In the genomic region with DNA sequence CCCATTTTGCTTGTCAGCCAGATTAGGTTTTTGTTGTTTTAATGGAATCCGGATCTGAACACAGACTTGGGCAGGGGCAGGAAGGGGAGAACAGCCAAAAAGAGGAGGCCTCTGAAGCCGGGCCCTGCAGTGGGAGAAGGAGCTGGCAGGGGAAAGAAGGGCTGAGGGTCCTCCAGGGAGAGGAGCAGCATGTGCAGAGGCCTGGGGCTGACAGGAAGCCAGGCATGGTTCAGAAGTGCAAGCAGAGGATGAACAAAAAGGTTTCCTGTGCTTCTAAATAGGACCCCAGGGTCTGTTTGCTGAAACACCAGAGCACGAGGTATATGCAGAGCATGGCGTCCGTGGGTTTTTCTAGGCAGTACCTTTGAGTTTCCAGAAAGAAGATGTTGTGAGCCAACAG, we compare ENCODE assay signal across 16 cellular contexts. TPM values are rescaled to one million over a fixed set of nuclear protein-coding genes. Genes with fewer than 3 reads are reported as not detected.
DNase-seq lines count a peak whose midpoint lies in the region; ATAC-seq and TF ChIP-seq lines count a peak whose summit lies in the region.
"Had no signal": no experiment of that assay in that cellular context is flagged by ENCODE, and none has a peak within 500 bp of the region (broad histone marks: within the 10 kb centered on the region; RNA-seq: fewer than 3 reads in every experiment).

No MANE protein-coding gene starts in this region.

- peaks cover 13% of the 10 kb centered on the region for H3K4me1 ChIP-seq in ovary (ENCODE audit: insufficient read depth)
- H3K4me1 ChIP-seq: SJCRH30 had no signal

- no peaks in the 10 kb centered on the region for H3K9me3 ChIP-seq in CD4-positive, alpha-beta T cell (ENCODE audit: control insufficient read depth, low read length)
- no peaks in the 10 kb centered on the region for H3K9me3 ChIP-seq in ovary
- H3K9me3 ChIP-seq: MG63, SJCRH30 had no signal

- DNase-seq in activated naive CD8-positive, alpha-beta T cell treated with anti-CD3 and anti-CD28 coated beads for 36 hours = no peak
- no peak for DNase-seq in CD4-positive, alpha-beta T cell
- no peak for DNase-seq in T-cell
- DNase-seq in naive thymus-derived CD8-positive, alpha-beta T cell = peak in 2 of 10 donors; percentile 26 to 29
- no peak for DNase-seq in erythroblast (lab: John Stamatoyannopoulos, UW)
- DNase-seq in ovary = no peak
- DNase-seq in T-helper 2 cell = no peak
- DNase-seq: DMS153, NCI-H1105 treated with DMSO at 0.1 percent for 48 hours, NCI-H2029 had no signal

- H3K36me3 Mint-ChIP-seq in activated naive CD8-positive, alpha-beta T cell = no peaks in the 10 kb centered on the region
- H3K36me3 Mint-ChIP-seq in activated naive CD8-positive, alpha-beta T cell treated with anti-CD3 and anti-CD28 coated beads for 36 hours = no peaks in the 10 kb centered on the region
- no peaks in the 10 kb centered on the region for H3K36me3 Mint-ChIP-seq in CD4-positive, alpha-beta T cell (ENCODE audit: low read depth)
- H3K36me3 Mint-ChIP-seq in T-cell = no peaks in the 10 kb centered on the region
- H3K36me3 Mint-ChIP-seq in naive thymus-derived CD8-positive, alpha-beta T cell = no peaks in the 10 kb centered on the region

- intact Hi-C loops in CD4-positive, alpha-beta T cell (cut with DNase I, micrococcal nuclease) = no loop called here
- intact Hi-C loops in ovary (cut with DNase I) = loop anchor here (5.0 to 10.0 kb wide), 3 partner anchors 190 to 198 kb away; no protein-coding TSS in a partner anchor

- WGBS in ovary, 3 donors = 70 to 77% (median 74%) methylated on average over 5 of the region's 5 CpGs

- no peak overlapping the region for H3K4me3 ChIP-seq in ovary
- H3K4me3 ChIP-seq: MG63, PC-9, SJCRH30 had no signal

- no peak for ATAC-seq in CD4-positive, alpha-beta T cell (ENCODE audit: poor library complexity)
- ATAC-seq in T-cell (replicated peaks in 1 of 4) = peak in 3 of 4 experiments; percentile 59 to 75 (median 66)
- ATAC-seq in naive thymus-derived CD8-positive, alpha-beta T cell = peak; percentile 53 to 57

- H3K27ac Mint-ChIP-seq in activated naive CD8-positive, alpha-beta T cell = peak overlapping the region; percentile 7
- H3K27ac Mint-ChIP-seq in activated naive CD8-positive, alpha-beta T cell treated with anti-CD3 and anti-CD28 coated beads for 36 hours = no peak overlapping the region
- peak overlapping the region; percentile 54 for H3K27ac Mint-ChIP-seq in CD4-positive, alpha-beta T cell
- peak overlapping the region in 1 of 2 donors; percentile 68 for H3K27ac Mint-ChIP-seq in T-cell
- H3K27ac Mint-ChIP-seq in naive thymus-derived CD8-positive, alpha-beta T cell = peak overlapping the region; percentile 39 to 94 (median 84)
- H3K27ac Mint-ChIP-seq: HFFc6 had no signal

- TF ChIP-seq EP300 in ovary (IDR thresholded peaks at IDR 0.05) = no peak

- CTCF ChIA-PET in CD4-positive, alpha-beta T cell (lab: Charles Lee) = no interaction called here
- CTCF ChIA-PET in T-cell (lab: Charles Lee) = interaction anchor here in 1 of 2 donors (0.5 kb wide), 1 partner anchor 12 kb away, joined by 3 read pairs; no protein-coding TSS in a partner anchor

- no peak for TF ChIP-seq CTCF in CD4-positive, alpha-beta T cell (IDR thresholded peaks at IDR 0.05)
- no peak for TF ChIP-seq CTCF in ovary (IDR thresholded peaks at IDR 0.05)

- H3K4me3 Mint-ChIP-seq in activated naive CD8-positive, alpha-beta T cell = peak overlapping the region; percentile 3
- H3K4me3 Mint-ChIP-seq in activated naive CD8-positive, alpha-beta T cell treated with anti-CD3 and anti-CD28 coated beads for 36 hours = no peak overlapping the region
- H3K4me3 Mint-ChIP-seq in CD4-positive, alpha-beta T cell = no peak overlapping the region
- H3K4me3 Mint-ChIP-seq in T-cell = peak overlapping the region in 1 of 3 donors; percentile 57
- peak overlapping the region in 8 of 10 donors; percentile 5 to 53 (median 38) for H3K4me3 Mint-ChIP-seq in naive thymus-derived CD8-positive, alpha-beta T cell
- H3K4me3 Mint-ChIP-seq: H9, HFFc6 had no signal

- H3K27me3 ChIP-seq in CD4-positive, alpha-beta T cell (ENCODE audit: control insufficient read depth, insufficient read depth, low read length) = no peaks in the 10 kb centered on the region
- H3K27me3 ChIP-seq in ovary = no peaks in the 10 kb centered on the region
- H3K27me3 ChIP-seq: MG63, SJCRH30 had no signal

- no peak overlapping the region for H3K27ac ChIP-seq in CD4-positive, alpha-beta T cell (ENCODE audit: low read depth, low read length)
- peak overlapping the region in 1 of 2 donors; percentile 67 for H3K27ac ChIP-seq in ovary
- H3K27ac ChIP-seq: PC-9, SJCRH30 had no signal

- H3K4me1 Mint-ChIP-seq in activated naive CD8-positive, alpha-beta T cell (ENCODE audit: low read depth) = peaks cover 30% of the 10 kb centered on the region
- H3K4me1 Mint-ChIP-seq in activated naive CD8-positive, alpha-beta T cell treated with anti-CD3 and anti-CD28 coated beads for 36 hours = peaks cover 19% of the 10 kb centered on the region
- peaks cover 20% of the 10 kb centered on the region for H3K4me1 Mint-ChIP-seq in CD4-positive, alpha-beta T cell (ENCODE audit: low read depth)
- peaks cover 12 to 23% (median 20%) of the 10 kb centered on the region in 3 donors for H3K4me1 Mint-ChIP-seq in T-cell
- H3K4me1 Mint-ChIP-seq in naive thymus-derived CD8-positive, alpha-beta T cell = peaks cover 18 to 48% (median 27%) of the 10 kb centered on the region in 4 donors

- TF ChIP-seq POLR2A in erythroblast (IDR thresholded peaks at IDR 0.05; ENCODE audit: low read length) = no peak
- no peak for TF ChIP-seq POLR2A in ovary (IDR thresholded peaks at IDR 0.05)

- no peaks in the 10 kb centered on the region for H3K27me3 Mint-ChIP-seq in activated naive CD8-positive, alpha-beta T cell
- H3K27me3 Mint-ChIP-seq in activated naive CD8-positive, alpha-beta T cell treated with anti-CD3 and anti-CD28 coated beads for 36 hours = no peaks in the 10 kb centered on the region
- H3K27me3 Mint-ChIP-seq in CD4-positive, alpha-beta T cell = no peaks in the 10 kb centered on the region
- peaks cover 0 to 6% of the 10 kb centered on the region in 2 donors for H3K27me3 Mint-ChIP-seq in T-cell
- no peaks in the 10 kb centered on the region for H3K27me3 Mint-ChIP-seq in naive thymus-derived CD8-positive, alpha-beta T cell

- no peaks in the 10 kb centered on the region for H3K36me3 ChIP-seq in ovary
- H3K36me3 ChIP-seq: MG63, SJCRH30 had no signal

- no peaks in the 10 kb centered on the region for H3K9me3 Mint-ChIP-seq in activated naive CD8-positive, alpha-beta T cell (ENCODE audit: low read depth)
- H3K9me3 Mint-ChIP-seq in activated naive CD8-positive, alpha-beta T cell treated with anti-CD3 and anti-CD28 coated beads for 36 hours = no peaks in the 10 kb centered on the region
- H3K9me3 Mint-ChIP-seq in CD4-positive, alpha-beta T cell = peaks cover 2% of the 10 kb centered on the region
- no peaks in the 10 kb centered on the region for H3K9me3 Mint-ChIP-seq in T-cell
- H3K9me3 Mint-ChIP-seq in naive thymus-derived CD8-positive, alpha-beta T cell = no peaks in the 10 kb centered on the region
- H3K9me3 Mint-ChIP-seq: H9, HFFc6 had no signal

- POLR2A ChIA-PET in CD4-positive, alpha-beta T cell (lab: Charles Lee) = interaction anchor here (0.6 kb wide), 1 partner anchor 237 kb away, joined by 3 read pairs; no protein-coding TSS in a partner anchor
- POLR2A ChIA-PET in T-cell (lab: Charles Lee) = no interaction called here
- POLR2A ChIA-PET in naive thymus-derived CD8-positive, alpha-beta T cell (lab: Charles Lee) = interaction anchor here (0.6 kb wide), 1 partner anchor 69 kb away, joined by 4 read pairs; no protein-coding TSS in a partner anchor

RNA-seq across cellular contexts. Expression of a gene that starts 49.1 kb away (rescaled TPM):
- total RNA-seq in activated naive CD8-positive, alpha-beta T cell treated with anti-CD3 and anti-CD28 coated beads for 36 hours = 10 to 100 TPM; 12.1 to 13.3 TPM
- total RNA-seq in CD4-positive, alpha-beta T cell = 1 to 10 TPM; 6.8 to 8.4 TPM
- total RNA-seq in T-cell = 1 to 10 TPM; 4.6 to 6.3 (median 5.6) TPM
- total RNA-seq in naive thymus-derived CD8-positive, alpha-beta T cell = 1 to 10 TPM; 5.5 to 5.6 TPM
- 10 to 100 TPM in 1 of 3 donors, 1 to 10 TPM in 2; 6.3 to 10.3 (median 7.3) TPM for polyA plus RNA-seq in naive thymus-derived CD8-positive, alpha-beta T cell
- 10 to 100 TPM; 26.7 to 51.7 (median 43.7) TPM for total RNA-seq in ovary
- polyA plus RNA-seq in ovary = 10 to 100 TPM; 12.0 to 24.0 TPM

Comparison
In these comparisons a context has a peak if more than half of its experiments do, and no peak if none do; other contexts are left out.
1. H3K4me3 Mint-ChIP-seq: peak in activated naive CD8-positive, alpha-beta T cell (single experiment) and naive thymus-derived CD8-positive, alpha-beta T cell (8 of 10); none in activated naive CD8-positive, alpha-beta T cell treated with anti-CD3 and anti-CD28 coated beads for 36 hours (single experiment) and CD4-positive, alpha-beta T cell (single experiment).
2. POLR2A ChIA-PET loops: an anchor here in CD4-positive, alpha-beta T cell (0.6 kb wide) and naive thymus-derived CD8-positive, alpha-beta T cell (0.6 kb wide); none called in T-cell.
3. intact Hi-C loops: an anchor here in ovary (5.0 to 10.0 kb wide); none called in CD4-positive, alpha-beta T cell.